Comparison of ENCODE assay signal across 8 cellular contexts in the genomic region with DNA sequence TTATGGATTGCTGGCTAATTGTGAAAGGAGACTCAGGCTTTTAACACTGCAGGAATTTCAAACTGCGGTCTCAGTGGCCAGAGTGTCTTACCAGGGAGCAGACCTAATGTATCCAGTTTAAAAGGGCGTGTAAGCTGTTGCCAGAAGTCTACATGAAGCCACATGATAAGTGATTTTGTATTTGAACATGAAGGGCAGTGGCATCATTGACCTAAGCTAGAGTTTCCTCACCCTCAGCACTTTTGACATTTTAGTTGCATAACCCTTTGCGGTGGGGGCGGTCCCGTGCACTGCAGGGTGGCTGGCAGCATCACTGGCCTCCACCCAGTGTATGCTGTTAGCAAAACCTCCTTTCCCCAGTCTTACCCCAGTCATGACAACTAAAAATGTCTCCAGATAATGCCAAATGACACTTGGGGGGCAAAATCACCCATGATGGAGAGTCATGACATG. TPM values are rescaled to one million over a fixed set of nuclear protein-coding genes. Genes with fewer than 3 reads are reported as not detected.
DNase-seq lines count a peak whose midpoint lies in the region; ATAC-seq and TF ChIP-seq lines count a peak whose summit lies in the region.

No MANE protein-coding gene starts in this region.

- H3K36me3 ChIP-seq in hepatocyte (replicated peaks; ENCODE audit: insufficient read depth, low read depth) (no peaks in the 10 kb centered on the region), thoracic aorta (no peaks in the 10 kb centered on the region)

- peak; percentile 63 for DNase-seq in activated T-cell treated with anti-CD3 and anti-CD28 coated beads, Interleukin-2, amount 50 U/mL, for 1 hour
- DNase-seq in activated T-cell treated with anti-CD3 and anti-CD28 coated beads, Interleukin-2, amount 50 U/mL, for 48 hours: no peak
- DNase-seq in activated CD4-positive, alpha-beta memory T cell treated with anti-CD3 and anti-CD28 coated beads, Interleukin-2, amount 10 ng/mL, durations not matched to agents 7 days and 5 days: peak; percentile 70
- DNase-seq in hepatocyte (ENCODE audit: low spot score) (no peak), thoracic aorta (ENCODE audit: low spot score) (peak; percentile 10), occipital lobe (lab: John Stamatoyannopoulos, UW) (no peak), GM19240 (ENCODE audit: insufficient read length, low spot score) (no peak)

- no peak overlapping the region for H3K4me3 Mint-ChIP-seq in activated CD4-positive, alpha-beta memory T cell treated with anti-CD3 and anti-CD28 coated beads, Interleukin-2, amount 10 ng/mL, durations not matched to agents 7 days and 5 days

- no peaks in the 10 kb centered on the region for H3K27me3 ChIP-seq in hepatocyte
- H3K27me3 ChIP-seq in thoracic aorta (replicated peaks; ENCODE audit: insufficient read depth): no peaks in the 10 kb centered on the region

- H3K4me1 ChIP-seq in hepatocyte (ENCODE audit: insufficient read depth) (peaks cover 10% of the 10 kb centered on the region), thoracic aorta (ENCODE audit: control insufficient read depth in 1 of 2, low read depth in 2 of 2) (peaks cover 11 to 33% of the 10 kb centered on the region in 2 donors)

- peaks cover 79% of the 10 kb centered on the region for H3K4me1 Mint-ChIP-seq in activated CD4-positive, alpha-beta memory T cell treated with anti-CD3 and anti-CD28 coated beads, Interleukin-2, amount 10 ng/mL, durations not matched to agents 7 days and 5 days

- H3K9me2 ChIP-seq in hepatocyte (replicated peaks; ENCODE audit: insufficient read depth): no peaks in the 10 kb centered on the region

- H4K20me1 ChIP-seq in hepatocyte (ENCODE audit: insufficient read depth, poor library complexity, severe bottlenecking): no peaks in the 10 kb centered on the region

- TF ChIP-seq CTCF in hepatocyte (IDR thresholded peaks at IDR 0.05; ENCODE audit: poor library complexity): no peak
- no peak for TF ChIP-seq CTCF in thoracic aorta (IDR thresholded peaks at IDR 0.05)

- H3K36me3 Mint-ChIP-seq in activated CD4-positive, alpha-beta memory T cell treated with anti-CD3 and anti-CD28 coated beads, Interleukin-2, amount 10 ng/mL, durations not matched to agents 7 days and 5 days (ENCODE audit: low read depth): peaks cover 40% of the 10 kb centered on the region

- CTCF ChIA-PET in activated CD4-positive, alpha-beta memory T cell treated with anti-CD3 and anti-CD28 coated beads, Interleukin-2, amount 10 ng/mL, durations not matched to agents 7 days and 5 days (lab: Charles Lee): interaction anchor here (0.7 to 5.2 kb wide), 4 partner anchors 11 to 155 kb away, joined by 3 to 33 read pairs (median 6); no protein-coding TSS in a partner anchor

- H2AFZ ChIP-seq in hepatocyte: no peak overlapping the region

- H3K79me2 ChIP-seq in hepatocyte: no peaks in the 10 kb centered on the region

- H3K27ac Mint-ChIP-seq in activated CD4-positive, alpha-beta memory T cell treated with anti-CD3 and anti-CD28 coated beads, Interleukin-2, amount 10 ng/mL, durations not matched to agents 7 days and 5 days: peak overlapping the region; percentile 85

- 86% methylated on average over 5 of the region's 5 CpGs for WGBS in hepatocyte (ENCODE audit: low lambda C conversion rate, missing lambda C conversion rate)

- POLR2A ChIA-PET in activated CD4-positive, alpha-beta memory T cell treated with anti-CD3 and anti-CD28 coated beads, Interleukin-2, amount 10 ng/mL, durations not matched to agents 7 days and 5 days (lab: Charles Lee): interaction anchor here (1.0 to 21.6 kb wide), 8 partner anchors 11 to 220 kb away, joined by 3 to 393 read pairs (median 5); partner anchors contain the start of genes GPR183 and TM9SF2

- H3K27ac ChIP-seq in hepatocyte (peak overlapping the region; percentile 4), thoracic aorta (peak overlapping the region; percentile 38 to 51)

- H3K27me3 Mint-ChIP-seq in activated CD4-positive, alpha-beta memory T cell treated with anti-CD3 and anti-CD28 coated beads, Interleukin-2, amount 10 ng/mL, durations not matched to agents 7 days and 5 days: no peaks in the 10 kb centered on the region

- H3K9me3 ChIP-seq in hepatocyte (ENCODE audit: low read depth) (no peaks in the 10 kb centered on the region), thoracic aorta (no peaks in the 10 kb centered on the region)

- H3K4me3 ChIP-seq in hepatocyte (no peak overlapping the region), thoracic aorta (no peak overlapping the region)

- peak; percentile 70 for ATAC-seq in HG03342 (IDR thresholded peaks at IDR 0.05; ENCODE audit: unreplicated experiment)
- ATAC-seq in thoracic aorta (ENCODE audit: insufficient number of reproducible peaks, low FRiP score, low read depth): no peak

- no peak overlapping the region for H3K4me2 ChIP-seq in hepatocyte

- no peaks in the 10 kb centered on the region for H3K9me3 Mint-ChIP-seq in activated CD4-positive, alpha-beta memory T cell treated with anti-CD3 and anti-CD28 coated beads, Interleukin-2, amount 10 ng/mL, durations not matched to agents 7 days and 5 days

RNA-seq across cellular contexts. Expression of gene GPR18, which starts 23.7 kb away (rescaled TPM):
- 10 to 100 TPM; 10.3 to 10.4 TPM for total RNA-seq in activated CD4-positive, alpha-beta memory T cell treated with anti-CD3 and anti-CD28 coated beads, Interleukin-2, amount 10 ng/mL, durations not matched to agents 7 days and 5 days
- total RNA-seq in hepatocyte (not detected in 2 replicates), thoracic aorta (not detected), occipital lobe (not detected)
- polyA plus RNA-seq in hepatocyte: 0.35 TPM in 1 of 2 replicates, not detected in the other

RNA-seq across cellular contexts. Expression of gene GPR183, which starts 25.4 kb away (rescaled TPM):
- total RNA-seq in activated CD4-positive, alpha-beta memory T cell treated with anti-CD3 and anti-CD28 coated beads, Interleukin-2, amount 10 ng/mL, durations not matched to agents 7 days and 5 days: 10 to 100 TPM; 43.7 to 46.2 TPM
- total RNA-seq in hepatocyte (5.2 and 5.3 TPM in 2 replicates), thoracic aorta (10 to 100 TPM; 19.6 to 24.5 TPM), occipital lobe (3.1 TPM)
- 1.4 and 3.0 TPM in 2 replicates for polyA plus RNA-seq in hepatocyte

Comparison
In these comparisons a context has a peak if more than half of its experiments do, and no peak if none do; other contexts are left out.
1. DNase-seq: peak in activated T-cell treated with anti-CD3 and anti-CD28 coated beads, Interleukin-2, amount 50 U/mL, for 1 hour (single experiment), activated CD4-positive, alpha-beta memory T cell treated with anti-CD3 and anti-CD28 coated beads, Interleukin-2, amount 10 ng/mL, durations not matched to agents 7 days and 5 days (single experiment) and thoracic aorta (single experiment); none in activated T-cell treated with anti-CD3 and anti-CD28 coated beads, Interleukin-2, amount 50 U/mL, for 48 hours (0 of 2), hepatocyte (single experiment), occipital lobe (single experiment) and GM19240 (single experiment).
2. RNA of gene GPR18, which starts 23.7 kb away (total RNA-seq): 10.3 to 10.4 TPM in activated CD4-positive, alpha-beta memory T cell treated with anti-CD3 and anti-CD28 coated beads, Interleukin-2, amount 10 ng/mL, durations not matched to agents 7 days and 5 days; not detected in thoracic aorta, not detected in hepatocyte and not detected in occipital lobe (single experiment); every median in the first group is over 4 times any median in the second.